ENCODE assay signal across 7 cellular contexts in genomic region chr6:52995079-52995912, GRCh38. TPM values are rescaled to one million over a fixed set of nuclear protein-coding genes. Genes with fewer than 3 reads are reported as not detected.
DNase-seq lines count a peak whose midpoint lies in the region; ATAC-seq and TF ChIP-seq lines count a peak whose summit lies in the region.
"Not testable (repeated sequence)": the region's sequence is repeated elsewhere in the genome, so short reads cannot be mapped to it uniquely, and the experiment has no call there.

TSS of gene GSTA4 (minus strand) at chr6:52995284. CDS start at chr6:52994243, 1,041 bp downstream.

- H4K20me1 ChIP-seq in hepatocyte (ENCODE audit: insufficient read depth, poor library complexity, severe bottlenecking), result not testable (repeated sequence)

- not testable (repeated sequence) for H3K27me3 ChIP-seq in hepatocyte

- H3K27ac ChIP-seq in hepatocyte, result peak within 1 kb of the TSS; percentile 97

- peak within 1 kb of the TSS; percentile 51 for H3K4me3 ChIP-seq in hepatocyte

- not testable (repeated sequence) for H3K9me2 ChIP-seq in hepatocyte (replicated peaks; ENCODE audit: insufficient read depth)

- WGBS in hepatocyte (ENCODE audit: low lambda C conversion rate, missing lambda C conversion rate), result 1% methylated on average over 38 of the region's 41 CpGs

- peaks cover 31% of the 10 kb centered on the region for H3K79me2 ChIP-seq in hepatocyte

- not testable (repeated sequence) for H3K9me3 ChIP-seq in hepatocyte (ENCODE audit: low read depth)

- H3K36me3 ChIP-seq in hepatocyte (replicated peaks; ENCODE audit: insufficient read depth, low read depth), result not testable (repeated sequence)

- TF ChIP-seq CTCF in hepatocyte (IDR thresholded peaks at IDR 0.05; ENCODE audit: poor library complexity), result peak; percentile 75

- H2AFZ ChIP-seq in hepatocyte, result peak within 1 kb of the TSS; percentile 51

- peak within 1 kb of the TSS; percentile 75 for H3K4me2 ChIP-seq in hepatocyte

- ATAC-seq in GM18499 (IDR thresholded peaks at IDR 0.05; ENCODE audit: insufficient read depth, unreplicated experiment) (peak; percentile 83), HG02973 (IDR thresholded peaks at IDR 0.05; ENCODE audit: unreplicated experiment) (peak; percentile 96)

- H3K4me1 ChIP-seq in hepatocyte (ENCODE audit: insufficient read depth), result peaks cover 12% of the 10 kb centered on the region

- peak; percentile 94 to 96 for DNase-seq in NCI-H1930 (lab: John Stamatoyannopoulos, UW)
- peak; percentile 77 for DNase-seq in T-helper 9 cell
- DNase-seq in astrocyte of the hippocampus (ENCODE audit: low read depth, low spot score), result peak; percentile 99
- peak; percentile 98 for DNase-seq in hepatocyte (ENCODE audit: low spot score)
- peak; percentile 97 for DNase-seq in renal cortical epithelial cell (ENCODE audit: low read depth)

RNA-seq across cellular contexts. Expression of gene GSTA4, which starts in this region (rescaled TPM):
- 83.8 and 89.2 TPM in 2 replicates for total RNA-seq in hepatocyte
- polyA plus RNA-seq in hepatocyte, result 79.6 and 88.4 TPM in 2 replicates
- total RNA-seq in renal cortical epithelial cell, result 16.3 and 36.6 TPM in 2 replicates

Comparison
In these comparisons a context has a peak if more than half of its experiments do, and no peak if none do; other contexts are left out.
1. Peak in every context shown above with its lines: DNase-seq, ATAC-seq, H3K4me3 ChIP-seq and H3K27ac ChIP-seq.